Comparison of ENCODE assay signal across 39 cellular contexts in genomic region chr21:34768326-34768725, GRCh38.
"Had no signal": no experiment of that assay in that cellular context is flagged by ENCODE, and none has a peak within 500 bp of the region (broad histone marks: within the 10 kb centered on the region; RNA-seq: fewer than 3 reads in every experiment).

No MANE protein-coding gene starts in this region.

- H3K4me1 ChIP-seq: adrenal gland, body of pancreas, breast epithelium had no signal

- H3K27me3 Mint-ChIP-seq: activated T-cell treated with anti-CD3 and anti-CD28 coated beads, Interleukin-2, amount 50 U/mL, for 24 hours; activated T-helper 17 cell treated with anti-CD3 and anti-CD28 coated beads, Interleukin-2, amount 50 U/mL, for 72 hours had no signal

- H3K9me3 Mint-ChIP-seq: activated CD4-positive, alpha-beta memory T cell treated with anti-CD3 and anti-CD28 coated beads, Interleukin-2, amount 10 ng/mL, durations not matched to agents 7 days and 5 days; activated naive CD4-positive, alpha-beta T cell treated with anti-CD3 and anti-CD28 coated beads for 36 hours; activated naive CD4-positive, alpha-beta T cell treated with anti-CD3 and anti-CD28 coated beads, Interleukin-2, amount 50 U/mL, for 72 hours; activated naive CD8-positive, alpha-beta T cell treated with anti-CD3 and anti-CD28 coated beads for 36 hours; activated T-helper 17 cell treated with anti-CD3 and anti-CD28 coated beads, Interleukin-2, amount 50 U/mL, for 72 hours; T-helper 2 cell treated with Interferon-gamma antibody and Interleukin-4, amounts not matched to agents 5 μg/mL and 100 μg/mL, for 36 hours had no signal

- H3K27me3 ChIP-seq: adrenal gland, body of pancreas, brain microvascular endothelial cell, breast epithelium had no signal

- H3K27ac ChIP-seq: adrenal gland, body of pancreas, brain microvascular endothelial cell, breast epithelium, VCaP had no signal

- H3K4me3 ChIP-seq: adrenal gland, body of pancreas, breast epithelium had no signal

- H3K9me3 ChIP-seq: adrenal gland, body of pancreas, breast epithelium had no signal

- H3K4me3 Mint-ChIP-seq: activated CD4-positive, alpha-beta memory T cell treated with anti-CD3 and anti-CD28 coated beads, Interleukin-2, amount 10 ng/mL, durations not matched to agents 7 days and 5 days; activated CD4-positive, alpha-beta T cell treated with anti-CD3 and anti-CD28 coated beads for 36 hours; activated CD4-positive, alpha-beta T cell treated with anti-CD3 and anti-CD28 coated beads, Interleukin-2, amount 10 ng/mL, durations not matched to agents 7 days and 5 days; activated CD8-positive, alpha-beta memory T cell treated with anti-CD3 and anti-CD28 coated beads, Interleukin-2, amount 10 ng/mL, durations not matched to agents 7 days and 5 days; activated CD8-positive, alpha-beta T cell treated with anti-CD3 and anti-CD28 coated beads, Interleukin-2, amount 10 ng/mL, durations not matched to agents 7 days and 5 days; activated naive CD4-positive, alpha-beta T cell treated with anti-CD3 and anti-CD28 coated beads for 36 hours; activated naive CD8-positive, alpha-beta T cell treated with anti-CD3 and anti-CD28 coated beads for 36 hours; activated T-cell treated with anti-CD3 and anti-CD28 coated beads, Interleukin-2, amount 50 U/mL, for 24 hours; activated T-cell treated with anti-CD3 and anti-CD28 coated beads, Interleukin-2, amount 50 U/mL, for 72 hours; activated T-helper 1 cell treated with anti-CD3 and anti-CD28 coated beads, Interleukin-12 subunit alpha, Interleukin-12 subunit beta, Interleukin-2, Interleukin-4 antibody, amounts not matched to agents 30 ng/mL and 10 ng/mL and 1 ng/mL, durations not matched to agents 14 hours and 24 hours and 36 hours; activated T-helper 17 cell treated with anti-CD3 and anti-CD28 coated beads, Interleukin-2, amount 50 U/mL, for 72 hours; T-helper 1 cell treated with Interleukin-12 subunit alpha and Interleukin-12 subunit beta and Interleukin-4 antibody, amounts not matched to agents 30 μg/mL and 1 μg/mL, for 36 hours; T-helper 2 cell treated with Interferon-gamma antibody and Interleukin-4, amounts not matched to agents 5 μg/mL and 100 μg/mL, for 36 hours had no signal

- H3K4me1 Mint-ChIP-seq: activated CD4-positive, alpha-beta memory T cell treated with anti-CD3 and anti-CD28 coated beads, Interleukin-2, amount 10 ng/mL, durations not matched to agents 7 days and 5 days; activated CD4-positive, alpha-beta T cell treated with anti-CD3 and anti-CD28 coated beads for 36 hours; activated CD4-positive, alpha-beta T cell treated with anti-CD3 and anti-CD28 coated beads, Interleukin-2, amount 10 ng/mL, durations not matched to agents 7 days and 5 days; activated CD8-positive, alpha-beta memory T cell treated with anti-CD3 and anti-CD28 coated beads, Interleukin-2, amount 10 ng/mL, durations not matched to agents 7 days and 5 days; activated naive CD8-positive, alpha-beta T cell treated with anti-CD3 and anti-CD28 coated beads for 36 hours; activated T-helper 17 cell treated with anti-CD3 and anti-CD28 coated beads, Interleukin-2, amount 50 U/mL, for 72 hours had no signal

- H3K36me3 ChIP-seq: adrenal gland, brain microvascular endothelial cell, breast epithelium had no signal

- H3K36me3 Mint-ChIP-seq: activated CD8-positive, alpha-beta memory T cell treated with anti-CD3 and anti-CD28 coated beads, Interleukin-2, amount 10 ng/mL, durations not matched to agents 7 days and 5 days; activated naive CD4-positive, alpha-beta T cell treated with anti-CD3 and anti-CD28 coated beads, Interleukin-2, amount 50 U/mL, for 72 hours; activated naive CD8-positive, alpha-beta T cell treated with anti-CD3 and anti-CD28 coated beads for 36 hours had no signal

- FAIRE-seq: astrocyte, TTC549 had no signal

- DNase-seq: activated CD4-positive, alpha-beta memory T cell treated with anti-CD3 and anti-CD28 coated beads, Interleukin-2, amount 10 ng/mL, durations not matched to agents 7 days and 5 days; activated CD4-positive, alpha-beta T cell treated with anti-CD3 and anti-CD28 coated beads for 1 hour; activated CD4-positive, alpha-beta T cell treated with anti-CD3 and anti-CD28 coated beads for 36 hours; activated CD4-positive, alpha-beta T cell treated with anti-CD3 and anti-CD28 coated beads for 48 hours; activated CD4-positive, alpha-beta T cell treated with anti-CD3 and anti-CD28 coated beads, Interleukin-2, amount 10 ng/mL, durations not matched to agents 7 days and 5 days; activated CD4-positive, alpha-beta T cell treated with anti-CD3 and anti-CD28 coated beads, Interleukin-2, amount 50 U/mL, for 48 hours; activated CD4-positive, CD25-positive, alpha-beta regulatory T cell; activated CD8-positive, alpha-beta memory T cell treated with anti-CD3 and anti-CD28 coated beads for 24 hours; activated CD8-positive, alpha-beta memory T cell treated with anti-CD3 and anti-CD28 coated beads, Interleukin-2, amount 10 ng/mL, durations not matched to agents 7 days and 5 days; activated CD8-positive, alpha-beta memory T cell treated with anti-CD3 and anti-CD28 coated beads, Interleukin-2, amount 50 U/mL, for 48 hours; activated CD8-positive, alpha-beta T cell treated with anti-CD3 and anti-CD28 coated beads, Interleukin-2, amount 10 ng/mL, durations not matched to agents 7 days and 5 days; activated effector memory CD4-positive, alpha-beta T cell treated with anti-CD3 and anti-CD28 coated beads, Interleukin-2, amount 50 U/mL, for 16 hours; activated gamma-delta T cell treated with Interleukin-2 at 50 U/mL for 16 hours; activated naive CD4-positive, alpha-beta T cell; activated naive CD4-positive, alpha-beta T cell treated with anti-CD3 and anti-CD28 coated beads for 36 hours; activated naive CD4-positive, alpha-beta T cell treated with anti-CD3 and anti-CD28 coated beads, Interleukin-2, amount 50 U/mL, for 16 hours; activated naive CD8-positive, alpha-beta T cell treated with anti-CD3 and anti-CD28 coated beads for 36 hours; activated T-cell treated with anti-CD3 and anti-CD28 coated beads, Interleukin-2, amount 50 U/mL, for 24 hours; activated T-cell treated with anti-CD3 and anti-CD28 coated beads, Interleukin-2, amount 50 U/mL, for 72 hours; adrenal gland; amniotic stem cell; aorta; body of pancreas; brain microvascular endothelial cell; central memory CD4-positive, alpha-beta T cell; SW 1271; T-helper 1 cell; T-helper 2 cell; T-helper 9 cell had no signal

- ATAC-seq: activated CD4-positive, alpha-beta T cell treated with anti-CD3 and anti-CD28 coated beads for 36 hours; activated CD4-positive, CD25-positive, alpha-beta regulatory T cell treated with anti-CD3 and anti-CD28 coated beads, Interleukin-2, amount 50 U/mL, for 24 hours; activated CD8-positive, alpha-beta memory T cell treated with anti-CD3 and anti-CD28 coated beads, Interleukin-2, amount 10 ng/mL, durations not matched to agents 7 days and 5 days; activated CD8-positive, alpha-beta T cell treated with anti-CD3 and anti-CD28 coated beads, Interleukin-2, amount 10 ng/mL, durations not matched to agents 7 days and 5 days; activated naive CD4-positive, alpha-beta T cell treated with anti-CD3 and anti-CD28 coated beads, Interleukin-2, amount 50 U/mL, for 72 hours; activated T-cell treated with anti-CD3 and anti-CD28 coated beads, Interleukin-2, amount 50 U/mL, for 72 hours; activated T-helper 17 cell treated with anti-CD3 and anti-CD28 coated beads, Interleukin-2, amount 50 U/mL, for 72 hours; body of pancreas had no signal
